Comparison of ENCODE assay signal across 30 cellular contexts in the genomic region with DNA sequence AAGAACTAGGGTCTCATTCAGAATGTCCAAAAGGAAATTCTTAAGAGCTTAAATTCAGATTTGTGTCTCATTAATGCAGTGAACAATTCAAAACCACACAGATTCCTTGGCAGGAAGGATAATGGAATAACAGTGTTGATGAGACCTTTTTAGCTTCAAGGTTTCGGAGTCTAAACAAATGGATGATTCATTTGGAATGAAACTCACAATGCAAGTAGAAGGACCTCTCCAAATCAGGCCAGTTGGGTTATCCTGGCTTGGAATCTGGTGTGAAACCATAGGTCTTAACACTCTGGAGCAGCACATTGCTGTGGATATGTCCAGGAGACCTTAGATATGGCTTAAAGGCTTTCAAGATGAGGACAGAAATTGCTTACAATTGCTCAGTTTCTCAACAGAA. TPM values are rescaled to one million over a fixed set of nuclear protein-coding genes. Genes with fewer than 3 reads are reported as not detected.
DNase-seq lines count a peak whose midpoint lies in the region; ATAC-seq and TF ChIP-seq lines count a peak whose summit lies in the region.
"Had no signal": no experiment of that assay in that cellular context is flagged by ENCODE, and none has a peak within 500 bp of the region (broad histone marks: within the 10 kb centered on the region; RNA-seq: fewer than 3 reads in every experiment).

No MANE protein-coding gene starts in this region.

- H3K27me3 ChIP-seq in left ventricle myocardium inferior (ENCODE audit: low read depth) (no peaks in the 10 kb centered on the region), right cardiac atrium (ENCODE audit: control insufficient read depth, insufficient read depth) (no peaks in the 10 kb centered on the region), GM23248 (replicated peaks; ENCODE audit: insufficient read depth) (no peaks in the 10 kb centered on the region)
- H3K27me3 ChIP-seq in naive thymus-derived CD4-positive, alpha-beta T cell (ENCODE audit: control insufficient read depth in 2 of 2, insufficient read depth in 2 of 2, low read length in 2 of 2), result no peaks in the 10 kb centered on the region
- H3K27me3 ChIP-seq: BLaER1 had no signal

- H3K9ac ChIP-seq in GM23248, result no peak overlapping the region
- H3K9ac ChIP-seq: BLaER1 had no signal

- H3K36me3 ChIP-seq in left ventricle myocardium inferior, result peaks cover 53% of the 10 kb centered on the region
- H3K36me3 ChIP-seq in GM23248 (ENCODE audit: low read depth), result peaks cover 62% of the 10 kb centered on the region
- peaks cover 0 to 26% (median 3%) of the 10 kb centered on the region in 3 experiments for H3K36me3 ChIP-seq in naive thymus-derived CD4-positive, alpha-beta T cell (ENCODE audit: control insufficient read depth in 2 of 3, insufficient read depth in 3 of 3, low read length in 3 of 3)

- in situ Hi-C loops in GM23248 (cut with MboI), result no loop called here

- H3K9me3 Mint-ChIP-seq in naive thymus-derived CD4-positive, alpha-beta T cell, result no peaks in the 10 kb centered on the region
- H3K9me3 Mint-ChIP-seq: activated naive CD4-positive, alpha-beta T cell treated with anti-CD3 and anti-CD28 coated beads, Interleukin-2, amount 50 U/mL, for 24 hours; activated T-helper 17 cell treated with anti-CD3 and anti-CD28 coated beads, Interleukin-2, amount 50 U/mL, for 72 hours; mesothelial cell of epicardium; naive thymus-derived CD8-positive, alpha-beta T cell; stimulated activated memory B cell treated with anti-CD40 and anti-IgM and Interleukin-4, amounts not matched to agents 10 μg/mL and 1 μg/mL and 100 μg/mL, for 72 hours; type B pancreatic cell had no signal

- no peak overlapping the region for H3K4me3 ChIP-seq in left ventricle myocardium inferior
- H3K4me3 ChIP-seq in right cardiac atrium (ENCODE audit: low read length), result no peak overlapping the region
- no peak overlapping the region for H3K4me3 ChIP-seq in GM23248
- H3K4me3 ChIP-seq in naive thymus-derived CD4-positive, alpha-beta T cell (ENCODE audit: low read length), result no peak overlapping the region
- H3K4me3 ChIP-seq: BLaER1, coronary artery had no signal

- peaks cover 22% of the 10 kb centered on the region for H3K4me1 ChIP-seq in left ventricle myocardium inferior
- no peaks in the 10 kb centered on the region for H3K4me1 ChIP-seq in right cardiac atrium (ENCODE audit: control insufficient read depth, insufficient read depth, low read length)
- H3K4me1 ChIP-seq in GM23248 (ENCODE audit: insufficient read depth), result peaks cover 13% of the 10 kb centered on the region
- no peaks in the 10 kb centered on the region for H3K4me1 ChIP-seq in naive thymus-derived CD4-positive, alpha-beta T cell (ENCODE audit: control insufficient read depth in 2 of 2, insufficient read depth in 2 of 2, low read length in 2 of 2)
- H3K4me1 ChIP-seq: Caco-2 had no signal

- H3F3A ChIP-seq in GM23248 (ENCODE audit: insufficient read depth), result peaks cover 66% of the 10 kb centered on the region

- no peak overlapping the region for H3K4me3 Mint-ChIP-seq in naive thymus-derived CD4-positive, alpha-beta T cell
- H3K4me3 Mint-ChIP-seq: activated naive CD4-positive, alpha-beta T cell treated with anti-CD3 and anti-CD28 coated beads, Interleukin-2, amount 50 U/mL, for 24 hours; activated T-helper 17 cell treated with anti-CD3 and anti-CD28 coated beads, Interleukin-2, amount 50 U/mL, for 72 hours; mesothelial cell of epicardium; naive thymus-derived CD8-positive, alpha-beta T cell; stimulated activated memory B cell treated with anti-CD40 and anti-IgM and Interleukin-4, amounts not matched to agents 10 μg/mL and 1 μg/mL and 100 μg/mL, for 72 hours; T-helper 17 cell; type B pancreatic cell had no signal

- peaks cover 17 to 69% (median 32%) of the 10 kb centered on the region in 5 donors for H3K36me3 Mint-ChIP-seq in naive thymus-derived CD4-positive, alpha-beta T cell

- no peak for TF ChIP-seq CTCF in left ventricle myocardium inferior (IDR thresholded peaks at IDR 0.05; ENCODE audit: borderline replicate concordance)

- H3K9me3 ChIP-seq in left ventricle myocardium inferior (replicated peaks) (no peaks in the 10 kb centered on the region), right cardiac atrium (ENCODE audit: control insufficient read depth, low read length) (no peaks in the 10 kb centered on the region), GM23248 (ENCODE audit: low read depth) (no peaks in the 10 kb centered on the region)
- H3K9me3 ChIP-seq in naive thymus-derived CD4-positive, alpha-beta T cell (ENCODE audit: control insufficient read depth in 2 of 3, low read length in 3 of 3), result no peaks in the 10 kb centered on the region
- H3K9me3 ChIP-seq: BLaER1, Caco-2 had no signal

- intact Hi-C loops in left ventricle myocardium inferior (cut with micrococcal nuclease), result no loop called here
- intact Hi-C loops in right cardiac atrium (cut with DNase I), result no loop called here
- intact Hi-C loops in naive thymus-derived CD4-positive, alpha-beta T cell (cut with micrococcal nuclease), result loop anchor here in 1 of 2 donors (5.0 kb wide), 1 partner anchor 65 kb away; no protein-coding TSS in a partner anchor

- H3K4me1 Mint-ChIP-seq in naive thymus-derived CD4-positive, alpha-beta T cell, result peaks cover 0 to 21% (median 5%) of the 10 kb centered on the region in 7 donors
- H3K4me1 Mint-ChIP-seq: stimulated activated memory B cell treated with anti-CD40 and anti-IgM and Interleukin-4, amounts not matched to agents 10 μg/mL and 1 μg/mL and 100 μg/mL, for 72 hours had no signal

- no peaks in the 10 kb centered on the region for H3K9me2 ChIP-seq in GM23248 (ENCODE audit: insufficient read depth)

- H3K27ac Mint-ChIP-seq in naive thymus-derived CD4-positive, alpha-beta T cell, result peak overlapping the region in 6 of 9 donors; percentile 9 to 68 (median 28)
- H3K27ac Mint-ChIP-seq: activated naive CD4-positive, alpha-beta T cell treated with anti-CD3 and anti-CD28 coated beads, Interleukin-2, amount 50 U/mL, for 24 hours; activated T-helper 17 cell treated with anti-CD3 and anti-CD28 coated beads, Interleukin-2, amount 50 U/mL, for 72 hours; mesothelial cell of epicardium; stimulated activated memory B cell treated with anti-CD40 and anti-IgM and Interleukin-4, amounts not matched to agents 10 μg/mL and 1 μg/mL and 100 μg/mL, for 72 hours; T-helper 17 cell; type B pancreatic cell had no signal

- no peak overlapping the region for H2AFZ ChIP-seq in GM23248

- H3K27me3 Mint-ChIP-seq in naive thymus-derived CD4-positive, alpha-beta T cell, result no peaks in the 10 kb centered on the region
- H3K27me3 Mint-ChIP-seq: activated naive CD4-positive, alpha-beta T cell treated with anti-CD3 and anti-CD28 coated beads, Interleukin-2, amount 50 U/mL, for 24 hours; activated T-helper 17 cell treated with anti-CD3 and anti-CD28 coated beads, Interleukin-2, amount 50 U/mL, for 72 hours; naive thymus-derived CD8-positive, alpha-beta T cell; stimulated activated memory B cell treated with anti-CD40 and anti-IgM and Interleukin-4, amounts not matched to agents 10 μg/mL and 1 μg/mL and 100 μg/mL, for 72 hours; T-helper 17 cell; type B pancreatic cell had no signal

- no peaks in the 10 kb centered on the region for H4K20me1 ChIP-seq in GM23248 (ENCODE audit: insufficient read depth)

- POLR2A ChIA-PET in naive thymus-derived CD4-positive, alpha-beta T cell (lab: Charles Lee), result interaction anchor here (0.8 to 2.6 kb wide), 4 partner anchors 8 to 56 kb away, joined by 3 to 10 read pairs (median 5); no protein-coding TSS in a partner anchor

- H3K27ac ChIP-seq in left ventricle myocardium inferior (replicated peaks) (peak overlapping the region; percentile 9), right cardiac atrium (ENCODE audit: low read length) (no peak overlapping the region), GM23248 (0 out of 2 replicates have a peak overlapping the region, but pooled peaks have one; percentile 15)
- no peak overlapping the region for H3K27ac ChIP-seq in naive thymus-derived CD4-positive, alpha-beta T cell (ENCODE audit: low read depth, low read length)
- H3K27ac ChIP-seq: BLaER1, coronary artery, epithelial cell of prostate had no signal

- WGBS in right cardiac atrium, result 96% methylated on average over 1 of the region's 1 CpG
- 76 to 78% methylated on average over 1 of the region's 1 CpG for WGBS in GM23248 (ENCODE audit: low coverage in 1 of 2, low lambda C conversion rate in 2 of 2, missing lambda C conversion rate in 2 of 2), 2 experiments

- peak overlapping the region; percentile 36 for H3K4me2 ChIP-seq in GM23248 (ENCODE audit: unreplicated experiment)
- H3K4me2 ChIP-seq: BLaER1 had no signal

- CTCF ChIA-PET in naive thymus-derived CD4-positive, alpha-beta T cell (lab: Charles Lee), result no interaction called here

- ATAC-seq in right cardiac atrium (no peak), GM21825 (IDR thresholded peaks at IDR 0.05; ENCODE audit: unreplicated experiment) (no peak)
- ATAC-seq in naive thymus-derived CD4-positive, alpha-beta T cell, result no peak
- ATAC-seq: activated T-helper 17 cell treated with anti-CD3 and anti-CD28 coated beads, Interleukin-2, amount 50 U/mL, for 72 hours; naive thymus-derived CD8-positive, alpha-beta T cell; SK-N-SH treated with all-trans-retinoic acid at 6 μM for 48 hours; stimulated activated memory B cell treated with anti-CD40 and anti-IgM and Interleukin-4, amounts not matched to agents 10 μg/mL and 1 μg/mL and 100 μg/mL, for 72 hours; T-helper 17 cell had no signal

- DNase-seq in left ventricle myocardium inferior, result no peak
- DNase-seq in right cardiac atrium, result no peak
- DNase-seq in GM23248, result peak; percentile 34
- peak; percentile 65 for DNase-seq in astrocyte of the hippocampus (ENCODE audit: low read depth, low spot score)
- DNase-seq in naive thymus-derived CD4-positive, alpha-beta T cell, result no peak
- no peak for DNase-seq in stimulated activated naive CD4-positive, alpha-beta T cell (lab: John Stamatoyannopoulos, UW)
- no peak for DNase-seq in GDM1 (lab: John Stamatoyannopoulos, UW)
- DNase-seq: aorta; Caco-2; effector CD8-positive, alpha-beta T cell; GF-D8; islet precursor cell; Karpas-422; naive thymus-derived CD8-positive, alpha-beta T cell; NCI-H146; T-helper 17 cell had no signal

- H3K79me2 ChIP-seq in GM23248 (ENCODE audit: insufficient read depth), result no peaks in the 10 kb centered on the region

RNA-seq across cellular contexts. Expression of gene KCTD20, which starts 44.9 kb away (rescaled TPM):
- total RNA-seq in left ventricle myocardium inferior, result 21.3 TPM
- 10 to 100 TPM; 24.2 to 31.5 (median 26.6) TPM for total RNA-seq in right cardiac atrium
- polyA plus RNA-seq in right cardiac atrium, result 12.9 TPM
- 103 and 120 TPM in 2 replicates for total RNA-seq in GM23248 (2014; rRNA removed; shearing (Covaris generic))
- polyA plus RNA-seq in GM23248 (2016; fragmentation: Nextera tagmentation; extraction: Ambion mirVana), result 52.3 and 52.7 TPM in 2 replicates
- total RNA-seq in naive thymus-derived CD4-positive, alpha-beta T cell, result 10 to 100 TPM; 33.0 to 55.8 (median 33.2) TPM
- polyA plus RNA-seq in naive thymus-derived CD4-positive, alpha-beta T cell, result 10 to 100 TPM; 27.7 to 29.8 TPM

RNA-seq across cellular contexts. Expression of gene PXT1, which starts 45.0 kb away (rescaled TPM):
- total RNA-seq in left ventricle myocardium inferior (not detected), right cardiac atrium (under 1 TPM in 2 of 4 donors, not detected in 2; 0.17 to 0.42 TPM)
- polyA plus RNA-seq in right cardiac atrium (0.09 TPM), GM23248 (2016; fragmentation: Nextera tagmentation; extraction: Ambion mirVana) (not detected in 2 replicates)
- total RNA-seq in GM23248 (2014; rRNA removed; shearing (Covaris generic)), result not detected in 2 replicates
- under 1 TPM; 0.15 to 0.64 (median 0.32) TPM for total RNA-seq in naive thymus-derived CD4-positive, alpha-beta T cell
- not detected for polyA plus RNA-seq in naive thymus-derived CD4-positive, alpha-beta T cell
- total RNA-seq: aorta, Caco-2, H4, liver, mesothelial cell of epicardium, omental fat pad, Right ventricle myocardium inferior had no signal
- polyA plus RNA-seq: liver; naive thymus-derived CD8-positive, alpha-beta T cell had no signal

RNA-seq across cellular contexts. Expression of gene STK38, which starts 59.6 kb away (rescaled TPM):
- total RNA-seq in left ventricle myocardium inferior (25.5 TPM), right cardiac atrium (10 to 100 TPM; 20.0 to 23.7 (median 22.7) TPM)
- polyA plus RNA-seq in right cardiac atrium (12.2 TPM), GM23248 (2016; fragmentation: Nextera tagmentation; extraction: Ambion mirVana) (50.4 and 51.1 TPM in 2 replicates)
- total RNA-seq in GM23248 (2014; rRNA removed; shearing (Covaris generic)), result 30.5 and 35.6 TPM in 2 replicates
- total RNA-seq in naive thymus-derived CD4-positive, alpha-beta T cell, result 100 to 1,000 TPM in 2 of 5 experiments, 10 to 100 TPM in 3; 68.5 to 193 (median 95.0) TPM
- 100 to 1,000 TPM in 1 of 2 donors, 10 to 100 TPM in 1; 56.6 to 123 TPM for polyA plus RNA-seq in naive thymus-derived CD4-positive, alpha-beta T cell

Comparison
In these comparisons a context has a peak if more than half of its experiments do, and no peak if none do; other contexts are left out.
1. H3K27ac ChIP-seq: peak in left ventricle myocardium inferior (single experiment) and GM23248 (single experiment); none in right cardiac atrium (single experiment) and naive thymus-derived CD4-positive, alpha-beta T cell (single experiment).
2. DNase-seq: peak in GM23248 (single experiment) and astrocyte of the hippocampus (single experiment); none in left ventricle myocardium inferior (single experiment), right cardiac atrium (0 of 3), naive thymus-derived CD4-positive, alpha-beta T cell (0 of 9), stimulated activated naive CD4-positive, alpha-beta T cell (0 of 6) and GDM1 (single experiment).